14 cellular contexts compared by ENCODE assay signal in genomic region chr9:114227288-114228033, GRCh38.
DNase-seq lines count a peak whose midpoint lies in the region; ATAC-seq and TF ChIP-seq lines count a peak whose summit lies in the region.
"Had no signal": no experiment of that assay in that cellular context is flagged by ENCODE, and none has a peak within 500 bp of the region (broad histone marks: within the 10 kb centered on the region; RNA-seq: fewer than 3 reads in every experiment).

No MANE protein-coding gene starts in this region.

- H3K9me3 ChIP-seq in SJCRH30 (replicated peaks) (no peaks in the 10 kb centered on the region), trophoblast cell (ENCODE audit: insufficient read depth, low read depth, low read length) (peaks cover 7% of the 10 kb centered on the region)

- H3K18ac ChIP-seq in trophoblast cell (ENCODE audit: low read length), result peak overlapping the region; percentile 72

- peak overlapping the region; percentile 7 for H3K4me2 ChIP-seq in trophoblast cell (ENCODE audit: low read length)

- intact Hi-C loops in lower leg skin (cut with DNase I; ENCODE audit: low total_unique reads), result loop anchor here (10.0 kb wide), 1 partner anchor 53 kb away; no protein-coding TSS in a partner anchor

- in situ Hi-C loops in G401 (cut with HindIII; ENCODE audit: low sequenced_read_pairs), result no loop called here

- H3K4me1 ChIP-seq in SJCRH30 (peaks cover 55% of the 10 kb centered on the region), trophoblast cell (ENCODE audit: control insufficient read depth in 1 of 2, insufficient read depth in 2 of 2, low read length in 2 of 2) (peaks cover 32 to 46% of the 10 kb centered on the region in 2 experiments)

- peak overlapping the region; percentile 74 for H2AK5ac ChIP-seq in trophoblast cell (ENCODE audit: low read length)

- H3K27ac ChIP-seq in SJCRH30, result peak overlapping the region; percentile 6; the same call in 1 of the 2 replicates
- H3K27ac ChIP-seq in trophoblast cell (ENCODE audit: low read depth, low read length), result peak overlapping the region; percentile 82
- H3K27ac ChIP-seq: C4-2B, SK-N-MC had no signal

- no peak overlapping the region for H3K23ac ChIP-seq in trophoblast cell (ENCODE audit: low read length)

- no peak for TF ChIP-seq POLR2A in lower leg skin (IDR thresholded peaks at IDR 0.05)

- no peak overlapping the region for H3K9ac ChIP-seq in trophoblast cell (ENCODE audit: low read length)

- peak overlapping the region; percentile 49 for H3K4ac ChIP-seq in trophoblast cell (ENCODE audit: low read depth, low read length)

- H4K8ac ChIP-seq in trophoblast cell (ENCODE audit: low read depth, low read length), result peak overlapping the region; percentile 72

- no peak overlapping the region for H2AFZ ChIP-seq in trophoblast cell (ENCODE audit: insufficient read depth, low read length, poor library complexity)

- H3K36me3 ChIP-seq in SJCRH30 (peaks cover 2% of the 10 kb centered on the region; the same call in 1 of the 2 replicates), trophoblast cell (ENCODE audit: control insufficient read depth in 1 of 2, insufficient read depth in 2 of 2, low read length in 2 of 2) (peaks cover 14 to 16% of the 10 kb centered on the region in 2 experiments)

- no peak for ATAC-seq in GM21423 (IDR thresholded peaks at IDR 0.05; ENCODE audit: unreplicated experiment)
- ATAC-seq: K562 had no signal

- no peak for TF ChIP-seq CTCF in lower leg skin (IDR thresholded peaks at IDR 0.05)

- H3K79me1 ChIP-seq in trophoblast cell (ENCODE audit: low read length), result peaks cover 23% of the 10 kb centered on the region

- H2BK120ac ChIP-seq in trophoblast cell (ENCODE audit: insufficient read depth, low read length, poor library complexity), result peak overlapping the region; percentile 83

- H3K79me2 ChIP-seq in trophoblast cell (ENCODE audit: control insufficient read depth, insufficient read depth, low read length, poor library complexity), result peaks cover 2% of the 10 kb centered on the region

- DNase-seq in G401 (ENCODE audit: low spot score), result peak; percentile 43
- peak in 1 of 2 experiments; percentile 46 for DNase-seq in SJCRH30
- DNase-seq in islet precursor cell, result peak; percentile 76
- no peak for DNase-seq in trophoblast cell
- DNase-seq in iPS-NIHi11 (ENCODE audit: low spot score), result no peak
- DNase-seq in lower leg skin (ENCODE audit: low spot score in 2 of 2), result no peak
- DNase-seq: DMS79, NCI-H1092 treated with DMSO at 0.1 percent for 48 hours, NCI-H2081 treated with DMSO at 0.1 percent for 48 hours, NCI-H748 treated with DMSO at 0.1 percent for 48 hours had no signal

- H4K12ac ChIP-seq in trophoblast cell (ENCODE audit: low read depth, low read length), result no peak overlapping the region

- H3K14ac ChIP-seq in trophoblast cell (ENCODE audit: low read length), result peak overlapping the region; percentile 75

- peak overlapping the region; percentile 78 for H2BK12ac ChIP-seq in trophoblast cell (ENCODE audit: low read length)

- H3K27me3 ChIP-seq in SJCRH30, result no peaks in the 10 kb centered on the region
- H3K27me3 ChIP-seq in trophoblast cell (ENCODE audit: insufficient read depth, low read length), result no peaks in the 10 kb centered on the region

- H2BK5ac ChIP-seq in trophoblast cell (ENCODE audit: low read depth, low read length, poor library complexity), result peak overlapping the region; percentile 79

- H3K4me3 ChIP-seq in SJCRH30 (no peak overlapping the region), trophoblast cell (ENCODE audit: low read depth, low read length) (no peak overlapping the region), lower leg skin (ENCODE audit: low read depth, poor library complexity, severe bottlenecking) (no peak overlapping the region)
- H3K4me3 ChIP-seq: K562, SK-N-MC had no signal

- H4K91ac ChIP-seq in trophoblast cell (ENCODE audit: low read depth, low read length), result peak overlapping the region; percentile 89

- no CpG with 5 or more reads among the region's 16 CpGs for WGBS in trophoblast cell (ENCODE audit: extremely low coverage, insufficient coverage, insufficient read length)
- 81 to 84% methylated on average over 14 to 16 of the region's 16 CpGs for WGBS in lower leg skin, 2 donors

Comparison
In these comparisons a context has a peak if more than half of its experiments do, and no peak if none do; other contexts are left out.
1. DNase-seq: peak in G401 (single experiment) and islet precursor cell (single experiment); none in trophoblast cell (0 of 2), iPS-NIHi11 (single experiment) and lower leg skin (0 of 2).